In genomic region chr6:27138398-27138797, GRCh38 we compare ENCODE assay signal across 10 cellular contexts.
DNase-seq lines count a peak whose midpoint lies in the region; ATAC-seq and TF ChIP-seq lines count a peak whose summit lies in the region.
"Had no signal": no experiment of that assay in that cellular context is flagged by ENCODE, and none has a peak within 500 bp of the region (broad histone marks: within the 10 kb centered on the region; RNA-seq: fewer than 3 reads in every experiment).

No MANE protein-coding gene starts in this region.

- H3K4me2 ChIP-seq in neuronal stem cell (ENCODE audit: insufficient read depth, low read length, poor library complexity, severe bottlenecking) = no peak overlapping the region

- H3K23ac ChIP-seq in neuronal stem cell (ENCODE audit: low read depth, low read length, poor library complexity) = no peak overlapping the region

- H2AFZ ChIP-seq in neuron (ENCODE audit: low read depth, low read length) = peak overlapping the region; percentile 10
- no peak overlapping the region for H2AFZ ChIP-seq in neuronal stem cell (ENCODE audit: low read length)

- no peaks in the 10 kb centered on the region for H3K9me3 ChIP-seq in neuron (ENCODE audit: low read length)
- H3K9me3 ChIP-seq in neuronal stem cell (replicated peaks in 1 of 2; ENCODE audit: control insufficient read depth in 2 of 2, insufficient read depth in 1 of 2, low read depth in 1 of 2, low read length in 2 of 2) = no peaks in the 10 kb centered on the region
- no peaks in the 10 kb centered on the region for H3K9me3 ChIP-seq in suprapubic skin
- H3K9me3 ChIP-seq: esophagus squamous epithelium had no signal

- no peak overlapping the region for H3K27ac ChIP-seq in neuronal stem cell (replicated peaks; ENCODE audit: low read length)
- no peak overlapping the region for H3K27ac ChIP-seq in suprapubic skin

- no peaks in the 10 kb centered on the region for H3K79me1 ChIP-seq in neuronal stem cell (ENCODE audit: low read depth, low read length)

- H3K36me3 ChIP-seq in neuron (ENCODE audit: insufficient read depth, low read length) (no peaks in the 10 kb centered on the region), neuronal stem cell (replicated peaks in 1 of 2; ENCODE audit: control insufficient read depth in 2 of 2, insufficient read depth in 2 of 2, low read length in 2 of 2) (no peaks in the 10 kb centered on the region), suprapubic skin (no peaks in the 10 kb centered on the region)

- H3K9me3 Mint-ChIP-seq in dendritic cell treated with granulocyte-macrophage colony-stimulating factor and Interleukin-4, amounts not matched to agents 40 ng/mL and 50 ng/mL, for 4 days = no peaks in the 10 kb centered on the region

- TF ChIP-seq EP300 in suprapubic skin (IDR thresholded peaks at IDR 0.05) = no peak

- peaks cover 28% of the 10 kb centered on the region for H3K4me1 Mint-ChIP-seq in dendritic cell treated with granulocyte-macrophage colony-stimulating factor and Interleukin-4, amounts not matched to agents 40 ng/mL and 50 ng/mL, for 4 days (ENCODE audit: low read depth)

- H3K36me3 Mint-ChIP-seq in dendritic cell treated with granulocyte-macrophage colony-stimulating factor and Interleukin-4, amounts not matched to agents 40 ng/mL and 50 ng/mL, for 4 days (ENCODE audit: low read depth) = peaks cover 24% of the 10 kb centered on the region

- WGBS in neuronal stem cell (ENCODE audit: extremely low coverage in 2 of 2, insufficient read length in 2 of 2, insufficient replicate concordance in 1 of 2), 2 donors = no CpG with 5 or more reads among the region's 3 CpGs
- 85% methylated on average over 3 of the region's 3 CpGs for WGBS in suprapubic skin

- TF ChIP-seq CTCF in GM12864 (IDR thresholded peaks at IDR 0.05; ENCODE audit: low read depth, low read length, missing control alignments) (no peak), suprapubic skin (IDR thresholded peaks at IDR 0.05) (no peak)

- H4K91ac ChIP-seq in neuronal stem cell (ENCODE audit: low read depth, low read length, poor library complexity) = no peak overlapping the region

- H2BK5ac ChIP-seq in neuronal stem cell (ENCODE audit: low read length) = no peak overlapping the region

- DNase-seq in GM12864 (ENCODE audit: low read depth) = no peak
- peak; percentile 25 for DNase-seq in NAMALWA (ENCODE audit: low spot score)
- no peak for DNase-seq in neuronal stem cell (ENCODE audit: low spot score)
- DNase-seq in suprapubic skin (ENCODE audit: low spot score in 2 of 2) = no peak
- DNase-seq: esophagus squamous epithelium, left ventricle myocardium superior, NCI-H526 had no signal

- no peak for ATAC-seq in HG02885 (IDR thresholded peaks at IDR 0.05; ENCODE audit: poor library complexity, unreplicated experiment)

- no peak overlapping the region for H2BK120ac ChIP-seq in neuronal stem cell (ENCODE audit: low read depth, low read length)

- no peak overlapping the region for H3K4ac ChIP-seq in neuronal stem cell (ENCODE audit: low read length)

- H2BK12ac ChIP-seq in neuronal stem cell (ENCODE audit: low read length) = no peak overlapping the region

- peak overlapping the region; percentile 94 for H3K27ac Mint-ChIP-seq in dendritic cell treated with granulocyte-macrophage colony-stimulating factor and Interleukin-4, amounts not matched to agents 40 ng/mL and 50 ng/mL, for 4 days

- no peak overlapping the region for H3K14ac ChIP-seq in neuronal stem cell (ENCODE audit: low read length)

- no peak overlapping the region for H4K8ac ChIP-seq in neuronal stem cell (ENCODE audit: low read depth, low read length)

- H3K27me3 Mint-ChIP-seq in dendritic cell treated with granulocyte-macrophage colony-stimulating factor and Interleukin-4, amounts not matched to agents 40 ng/mL and 50 ng/mL, for 4 days = no peaks in the 10 kb centered on the region

- TF ChIP-seq POLR2A in suprapubic skin (IDR thresholded peaks at IDR 0.05) = no peak

- H3K4me3 Mint-ChIP-seq in dendritic cell treated with granulocyte-macrophage colony-stimulating factor and Interleukin-4, amounts not matched to agents 40 ng/mL and 50 ng/mL, for 4 days = peak overlapping the region; percentile 86

- H3K18ac ChIP-seq in neuronal stem cell (ENCODE audit: low read length) = no peak overlapping the region

- H3K4me3 ChIP-seq in GM12864 (ENCODE audit: low read depth, low read length) (peak overlapping the region; percentile 10; the same call in 1 of the 2 replicates), neuron (ENCODE audit: low read length) (peak overlapping the region; percentile 64), neuronal stem cell (ENCODE audit: low read length in 2 of 2) (no peak overlapping the region), suprapubic skin (no peak overlapping the region)

- H3K4me1 ChIP-seq in neuron (ENCODE audit: insufficient read depth, low read length) (peaks cover 26% of the 10 kb centered on the region), neuronal stem cell (ENCODE audit: control insufficient read depth in 2 of 2, insufficient read depth in 1 of 2, low read depth in 1 of 2, low read length in 2 of 2) (peaks cover 2 to 16% of the 10 kb centered on the region in 2 donors), suprapubic skin (peaks cover 19% of the 10 kb centered on the region)

- no peak overlapping the region for H3K9ac ChIP-seq in neuronal stem cell (ENCODE audit: low read depth, low read length, poor library complexity)

- intact Hi-C loops in dendritic cell treated with granulocyte-macrophage colony-stimulating factor and Interleukin-4, amounts not matched to agents 40 ng/mL and 50 ng/mL, for 4 days (cut with micrococcal nuclease) = loop anchor here (10.0 kb wide), 1 partner anchor 1114 kb away; a partner anchor contains a TSS

- no peaks in the 10 kb centered on the region for H3K27me3 ChIP-seq in neuron (ENCODE audit: insufficient read depth, low read length)
- no peaks in the 10 kb centered on the region for H3K27me3 ChIP-seq in neuronal stem cell (ENCODE audit: control insufficient read depth in 3 of 3, insufficient read depth in 3 of 3, low read depth in 1 of 3, low read length in 3 of 3)
- H3K27me3 ChIP-seq in suprapubic skin = no peaks in the 10 kb centered on the region
- H3K27me3 ChIP-seq: esophagus squamous epithelium had no signal

- H2BK15ac ChIP-seq in neuronal stem cell (ENCODE audit: low read length) = no peak overlapping the region

- H2AK5ac ChIP-seq in neuronal stem cell (ENCODE audit: low read depth, low read length) = no peak overlapping the region

Comparison
In these comparisons a context has a peak if more than half of its experiments do, and no peak if none do; other contexts are left out.
1. H3K4me3 ChIP-seq: peak in GM12864 (single experiment) and neuron (single experiment); none in neuronal stem cell (0 of 2) and suprapubic skin (single experiment).